13 cellular contexts compared by ENCODE assay signal in the genomic region with DNA sequence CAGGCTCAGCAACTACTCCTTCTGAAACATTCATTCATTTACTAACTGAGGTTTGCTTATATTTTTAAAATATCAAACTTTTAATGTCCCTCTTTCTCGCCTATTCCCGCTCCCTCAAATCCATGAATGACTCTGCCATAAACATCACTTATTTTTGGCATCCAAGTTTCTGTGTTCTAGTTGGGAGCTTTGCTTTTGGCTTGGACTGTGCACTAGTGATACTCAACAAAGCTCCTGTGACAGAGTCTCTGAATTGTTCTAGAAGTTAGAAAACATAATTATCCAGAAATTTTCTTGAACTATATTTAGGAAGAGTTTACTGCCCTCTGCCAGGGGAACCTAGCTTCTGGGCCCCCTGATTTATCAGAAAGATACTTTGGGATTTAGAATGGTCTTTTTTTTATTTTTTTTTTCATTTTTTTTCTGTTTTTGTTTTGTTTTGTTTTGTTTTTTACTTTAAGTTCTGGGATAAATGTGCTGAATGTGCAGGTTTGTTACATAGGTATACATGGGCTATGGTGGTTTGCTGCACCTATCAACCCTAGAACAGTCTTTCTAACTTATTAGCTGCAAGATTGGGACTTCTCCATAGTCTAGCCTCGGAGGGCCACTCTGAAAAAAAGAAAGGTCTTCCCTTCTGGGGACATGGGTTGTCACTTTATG.
DNase-seq lines count a peak whose midpoint lies in the region; ATAC-seq and TF ChIP-seq lines count a peak whose summit lies in the region.
"Had no signal": no experiment of that assay in that cellular context is flagged by ENCODE, and none has a peak within 500 bp of the region (broad histone marks: within the 10 kb centered on the region; RNA-seq: fewer than 3 reads in every experiment).

No MANE protein-coding gene starts in this region.

- H3K4me1 ChIP-seq in left ventricle myocardium inferior (no peaks in the 10 kb centered on the region), lower lobe of right lung (no peaks in the 10 kb centered on the region), transverse colon (peaks cover 3 to 16% (median 5%) of the 10 kb centered on the region in 4 donors)

- no peak for DNase-seq in left ventricle myocardium inferior
- DNase-seq in left cardiac atrium, result no peak
- DNase-seq in activated CD8-positive, alpha-beta T cell treated with anti-CD3 and anti-CD28 coated beads for 36 hours, result no peak
- DNase-seq in lower lobe of right lung, result no peak
- DNase-seq in transverse colon, result no peak
- no peak for DNase-seq in inferior parietal cortex (ENCODE audit: extremely low spot score)
- no peak for DNase-seq in activated gamma-delta T cell treated with Interleukin-2 at 50 U/mL for 16 hours
- DNase-seq: activated CD8-positive, alpha-beta memory T cell treated with anti-CD3 and anti-CD28 coated beads, Interleukin-2, amount 50 U/mL, for 48 hours; adrenal gland; foreskin fibroblast; NCI-H146 had no signal

- intact Hi-C loops in left ventricle myocardium inferior (cut with micrococcal nuclease), result no loop called here
- intact Hi-C loops in left cardiac atrium (cut with DNase I), result no loop called here
- intact Hi-C loops in activated CD8-positive, alpha-beta T cell treated with anti-CD3 and anti-CD28 coated beads for 36 hours (cut with micrococcal nuclease), result loop anchor here (5.0 kb wide), 1 partner anchor 38 kb away; no protein-coding TSS in a partner anchor
- intact Hi-C loops in lower lobe of right lung (cut with DNase I), result no loop called here
- intact Hi-C loops in transverse colon (cut with DNase I; ENCODE audit: low total_unique reads), result no loop called here

- H3K9me3 ChIP-seq in left ventricle myocardium inferior (replicated peaks) (no peaks in the 10 kb centered on the region), lower lobe of right lung (no peaks in the 10 kb centered on the region), transverse colon (no peaks in the 10 kb centered on the region)
- H3K9me3 ChIP-seq: adrenal gland had no signal

- H3K4me3 ChIP-seq in left ventricle myocardium inferior (no peak overlapping the region), lower lobe of right lung (no peak overlapping the region), transverse colon (no peak overlapping the region)
- H3K4me3 ChIP-seq: adrenal gland, GM23338 had no signal

- WGBS in transverse colon (ENCODE audit: low coverage in 1 of 2), 2 donors, result 42 to 44% methylated on average over 1 to 3 of the region's 3 CpGs

- in situ Hi-C loops in transverse colon (cut with MboI; ENCODE audit: low pct_ligation_motif_present in 1 of 4, low pct_unique_long_range_greater_than_20kb in 1 of 4, low sequenced_read_pairs in 3 of 4), result no loop called here

- peak overlapping the region; percentile 34 for H3K4me3 Mint-ChIP-seq in activated CD8-positive, alpha-beta T cell treated with anti-CD3 and anti-CD28 coated beads for 36 hours
- H3K4me3 Mint-ChIP-seq: GM23338 had no signal

- H3K27me3 ChIP-seq in left ventricle myocardium inferior (ENCODE audit: low read depth) (no peaks in the 10 kb centered on the region), lower lobe of right lung (ENCODE audit: low read depth) (no peaks in the 10 kb centered on the region), transverse colon (no peaks in the 10 kb centered on the region)
- H3K27me3 ChIP-seq: adrenal gland had no signal

- ATAC-seq in left cardiac atrium (no peak), lower lobe of right lung (peak in 1 of 2 donors; percentile 11), HG02885 (IDR thresholded peaks at IDR 0.05; ENCODE audit: poor library complexity, unreplicated experiment) (no peak)
- ATAC-seq in activated CD8-positive, alpha-beta T cell treated with anti-CD3 and anti-CD28 coated beads for 36 hours, result no peak
- ATAC-seq: GM23338 had no signal

- H3K27ac ChIP-seq in left ventricle myocardium inferior (replicated peaks) (peak overlapping the region; percentile 47), lower lobe of right lung (peak overlapping the region; percentile 59), transverse colon (peak overlapping the region; percentile 33 to 67 (median 53))

- peak overlapping the region; percentile 56 for H3K27ac Mint-ChIP-seq in activated CD8-positive, alpha-beta T cell treated with anti-CD3 and anti-CD28 coated beads for 36 hours
- H3K27ac Mint-ChIP-seq: GM23338 had no signal

- peaks cover 28% of the 10 kb centered on the region for H3K4me1 Mint-ChIP-seq in activated CD8-positive, alpha-beta T cell treated with anti-CD3 and anti-CD28 coated beads for 36 hours (ENCODE audit: low read depth)
- H3K4me1 Mint-ChIP-seq: GM23338 had no signal

- CTCF ChIA-PET in activated CD8-positive, alpha-beta T cell treated with anti-CD3 and anti-CD28 coated beads for 36 hours (lab: Charles Lee), result interaction anchor here (0.6 to 1.3 kb wide), 6 partner anchors 9 to 667 kb away, joined by 3 to 5 read pairs (median 3); no protein-coding TSS in a partner anchor

- H3K36me3 Mint-ChIP-seq in activated CD8-positive, alpha-beta T cell treated with anti-CD3 and anti-CD28 coated beads for 36 hours (ENCODE audit: low read depth), result no peaks in the 10 kb centered on the region

- TF ChIP-seq EP300 in transverse colon (IDR thresholded peaks at IDR 0.05; ENCODE audit: low read depth), result no peak

- no peaks in the 10 kb centered on the region for H3K27me3 Mint-ChIP-seq in activated CD8-positive, alpha-beta T cell treated with anti-CD3 and anti-CD28 coated beads for 36 hours

- no peak for TF ChIP-seq POLR2A in transverse colon (IDR thresholded peaks at IDR 0.05)

- no peaks in the 10 kb centered on the region for H3K36me3 ChIP-seq in left ventricle myocardium inferior
- H3K36me3 ChIP-seq in lower lobe of right lung, result no peaks in the 10 kb centered on the region
- H3K36me3 ChIP-seq in transverse colon, result no peaks in the 10 kb centered on the region
- H3K36me3 ChIP-seq: adrenal gland had no signal

- H3K9me3 Mint-ChIP-seq in activated CD8-positive, alpha-beta T cell treated with anti-CD3 and anti-CD28 coated beads for 36 hours, result peaks cover 2% of the 10 kb centered on the region
- H3K9me3 Mint-ChIP-seq: GM23338 had no signal

- TF ChIP-seq CTCF in left ventricle myocardium inferior (IDR thresholded peaks at IDR 0.05; ENCODE audit: borderline replicate concordance), result no peak
- no peak for TF ChIP-seq CTCF in activated CD8-positive, alpha-beta T cell treated with anti-CD3 and anti-CD28 coated beads for 36 hours (IDR thresholded peaks at IDR 0.05)
- no peak for TF ChIP-seq CTCF in lower lobe of right lung (IDR thresholded peaks at IDR 0.05)
- no peak for TF ChIP-seq CTCF in transverse colon (IDR thresholded peaks at IDR 0.05)

- POLR2A ChIA-PET in activated CD8-positive, alpha-beta T cell treated with anti-CD3 and anti-CD28 coated beads for 36 hours (lab: Charles Lee), result interaction anchor here (0.6 to 0.7 kb wide), 2 partner anchors 8 to 21 kb away, joined by 3 read pairs; no protein-coding TSS in a partner anchor
